Comparison of ENCODE assay signal across 8 cellular contexts in the genomic region with DNA sequence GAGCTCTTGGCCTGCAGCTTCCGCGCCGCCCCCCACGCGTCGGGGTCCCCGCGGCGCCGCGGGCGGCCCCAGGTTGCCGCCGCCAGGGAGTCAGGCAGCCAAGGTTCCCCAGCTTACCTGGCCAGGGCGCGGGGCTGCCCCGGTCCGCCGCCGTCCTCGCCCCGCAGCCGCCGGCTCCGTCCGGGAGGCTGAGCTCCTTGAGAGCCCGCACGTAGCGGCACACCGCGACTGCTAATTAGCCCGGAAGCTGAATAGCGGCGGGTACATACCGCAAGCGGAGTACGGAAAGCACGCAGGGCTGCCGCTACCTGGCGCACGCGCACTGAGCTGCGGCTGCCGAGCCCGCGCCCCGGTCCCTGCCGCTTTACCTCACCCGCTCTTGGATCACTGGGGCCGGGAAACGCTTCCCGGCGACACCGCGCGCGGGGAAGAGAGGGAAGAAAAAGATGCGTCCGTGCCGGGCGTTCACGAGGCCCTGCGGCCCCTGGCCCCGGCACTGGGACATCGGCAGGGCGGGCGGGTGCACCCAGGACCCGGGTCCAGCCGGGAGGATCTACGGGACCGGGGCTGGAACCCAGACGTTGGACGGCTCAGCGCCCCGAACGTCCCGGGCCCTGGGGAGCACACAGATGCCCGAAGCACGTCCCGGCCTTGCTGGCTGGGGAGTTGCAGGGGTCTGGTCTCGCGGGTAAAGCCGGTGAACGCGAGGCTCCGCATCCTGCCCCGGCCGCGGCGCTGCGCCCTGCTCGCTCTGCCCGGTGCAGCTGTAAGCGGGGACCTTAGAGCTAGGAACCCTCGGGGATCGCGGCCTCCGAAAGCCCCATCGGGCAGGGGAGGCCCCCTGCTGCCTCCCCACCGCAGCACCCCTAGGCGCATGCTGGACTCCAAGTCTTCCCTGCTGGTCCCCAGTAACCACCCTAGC. TPM values are rescaled to one million over a fixed set of nuclear protein-coding genes. Genes with fewer than 3 reads are reported as not detected.
DNase-seq lines count a peak whose midpoint lies in the region; ATAC-seq and TF ChIP-seq lines count a peak whose summit lies in the region.

A gene with protein sequence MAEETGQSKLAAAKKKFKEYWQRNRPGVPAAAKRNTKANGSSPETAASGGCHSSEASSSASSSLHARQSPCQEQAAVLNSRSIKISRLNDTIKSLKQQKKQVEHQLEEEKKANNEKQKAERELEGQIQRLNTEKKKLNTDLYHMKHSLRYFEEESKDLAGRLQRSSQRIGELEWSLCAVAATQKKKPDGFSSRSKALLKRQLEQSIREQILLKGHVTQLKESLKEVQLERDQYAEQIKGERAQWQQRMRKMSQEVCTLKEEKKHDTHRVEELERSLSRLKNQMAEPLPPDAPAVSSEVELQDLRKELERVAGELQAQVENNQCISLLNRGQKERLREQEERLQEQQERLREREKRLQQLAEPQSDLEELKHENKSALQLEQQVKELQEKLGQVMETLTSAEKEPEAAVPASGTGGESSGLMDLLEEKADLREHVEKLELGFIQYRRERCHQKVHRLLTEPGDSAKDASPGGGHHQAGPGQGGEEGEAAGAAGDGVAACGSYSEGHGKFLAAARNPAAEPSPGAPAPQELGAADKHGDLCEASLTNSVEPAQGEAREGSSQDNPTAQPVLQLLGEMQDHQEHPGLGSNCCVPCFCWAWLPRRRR (minus strand): TSS at position 253 of the 922 bp plus-strand sequence. CDS start 47,739 bp downstream, outside the sequence.

- POLR2A ChIA-PET in activated naive CD8-positive, alpha-beta T cell treated with anti-CD3 and anti-CD28 coated beads, Interleukin-2, amount 10 ng/mL, durations not matched to agents 7 days and 5 days (lab: Charles Lee) = interaction anchor here (1.0 to 3.1 kb wide), 10 partner anchors 69 to 386 kb away, joined by 3 to 27 read pairs (median 5); a partner anchor contains a TSS

- no peaks in the 10 kb centered on the region for H3K9me3 Mint-ChIP-seq in activated naive CD8-positive, alpha-beta T cell treated with anti-CD3 and anti-CD28 coated beads, Interleukin-2, amount 10 ng/mL, durations not matched to agents 7 days and 5 days
- no peaks in the 10 kb centered on the region for H3K9me3 Mint-ChIP-seq in progenitor cell of endocrine pancreas (ENCODE audit: low read depth)

- H2AFZ ChIP-seq in SU-DHL-6 (ENCODE audit: low read depth, low read length, severe bottlenecking) = peak within 1 kb of the TSS; percentile 100

- peaks cover 0 to 54% (median 18%) of the 10 kb centered on the region in 9 donors for H3K4me1 ChIP-seq in heart right ventricle

- peak within 1 kb of the TSS; percentile 61 for H3K4me2 ChIP-seq in SU-DHL-6 (ENCODE audit: low read depth, low read length, poor library complexity, severe bottlenecking)

- intact Hi-C loops in heart right ventricle (cut with DNase I) = loop anchor here in 6 of 10 donors (10.0 kb wide), 6 partner anchors 59 to 519 kb away; a partner anchor contains a TSS

- H3K79me2 ChIP-seq in SU-DHL-6 (ENCODE audit: insufficient read depth, low read length) = peaks cover 25% of the 10 kb centered on the region

- H3K9me3 ChIP-seq in KOPT-K1 (ENCODE audit: insufficient read depth, low read length, poor library complexity, severe bottlenecking) (no peaks in the 10 kb centered on the region), SU-DHL-6 (ENCODE audit: insufficient read depth, low read length) (no peaks in the 10 kb centered on the region), heart right ventricle (no peaks in the 10 kb centered on the region)

- DNase-seq in EL (peak; percentile 66), heart right ventricle (peak; percentile 23 to 66), progenitor cell of endocrine pancreas (ENCODE audit: low spot score, unreplicated experiment) (peak; percentile 68), ureter (ENCODE audit: low spot score) (peak; percentile 67)
- DNase-seq in activated naive CD8-positive, alpha-beta T cell treated with anti-CD3 and anti-CD28 coated beads, Interleukin-2, amount 10 ng/mL, durations not matched to agents 7 days and 5 days = peak; percentile 88

- H3K27ac ChIP-seq in KOPT-K1 (ENCODE audit: low read depth, low read length, poor library complexity, severe bottlenecking) (peak within 1 kb of the TSS; percentile 74), SU-DHL-6 (ENCODE audit: low read depth, low read length) (peak within 1 kb of the TSS; percentile 45; the same call in 1 of the 2 replicates), heart right ventricle (peak within 1 kb of the TSS in 9 of 10 donors; percentile 25 to 68 (median 49))

- TF ChIP-seq CTCF in SU-DHL-6 (IDR thresholded peaks at IDR 0.05; ENCODE audit: insufficient read depth, low read length, poor library complexity, severe bottlenecking) = no peak
- TF ChIP-seq CTCF in heart right ventricle (IDR thresholded peaks at IDR 0.05) = no peak
- TF ChIP-seq CTCF in progenitor cell of endocrine pancreas (IDR thresholded peaks at IDR 0.05; ENCODE audit: unreplicated experiment) = peak; percentile 8

- H3K4me3 ChIP-seq in SU-DHL-6 (ENCODE audit: insufficient read depth, low read length, poor library complexity, severe bottlenecking) = peak within 1 kb of the TSS; percentile 90
- peak within 1 kb of the TSS; percentile 44 to 90 (median 77) for H3K4me3 ChIP-seq in heart right ventricle

- peaks cover 31% of the 10 kb centered on the region for H3K4me1 Mint-ChIP-seq in activated naive CD8-positive, alpha-beta T cell treated with anti-CD3 and anti-CD28 coated beads, Interleukin-2, amount 10 ng/mL, durations not matched to agents 7 days and 5 days
- peaks cover 14% of the 10 kb centered on the region for H3K4me1 Mint-ChIP-seq in progenitor cell of endocrine pancreas (ENCODE audit: low read depth)

- peaks cover 6% of the 10 kb centered on the region for H3K36me3 Mint-ChIP-seq in activated naive CD8-positive, alpha-beta T cell treated with anti-CD3 and anti-CD28 coated beads, Interleukin-2, amount 10 ng/mL, durations not matched to agents 7 days and 5 days
- H3K36me3 Mint-ChIP-seq in progenitor cell of endocrine pancreas (ENCODE audit: insufficient read depth) = no peaks in the 10 kb centered on the region

- no peaks in the 10 kb centered on the region for H4K20me1 ChIP-seq in SU-DHL-6 (ENCODE audit: low read depth, low read length)

- no peaks in the 10 kb centered on the region for H3K27me3 ChIP-seq in SU-DHL-6 (ENCODE audit: low read length)
- peaks cover 0 to 34% (median 10%) of the 10 kb centered on the region in 7 donors for H3K27me3 ChIP-seq in heart right ventricle

- H3K4me3 Mint-ChIP-seq in activated naive CD8-positive, alpha-beta T cell treated with anti-CD3 and anti-CD28 coated beads, Interleukin-2, amount 10 ng/mL, durations not matched to agents 7 days and 5 days = peak within 1 kb of the TSS; percentile 92
- H3K4me3 Mint-ChIP-seq in progenitor cell of endocrine pancreas (ENCODE audit: low read depth) = peak within 1 kb of the TSS; percentile 82

- no peaks in the 10 kb centered on the region for H3F3A ChIP-seq in SU-DHL-6 (ENCODE audit: insufficient read depth)

- H3K9ac ChIP-seq in SU-DHL-6 (ENCODE audit: low read length) = peak within 1 kb of the TSS; percentile 97

- 1% methylated on average over 101 of the region's 101 CpGs for WGBS in heart right ventricle, 2 donors

- H3K36me3 ChIP-seq in KOPT-K1 (ENCODE audit: insufficient read depth, low read length) = no peaks in the 10 kb centered on the region
- H3K36me3 ChIP-seq in SU-DHL-6 (ENCODE audit: low read length) = no peaks in the 10 kb centered on the region
- no peaks in the 10 kb centered on the region for H3K36me3 ChIP-seq in heart right ventricle

- H3K27me3 Mint-ChIP-seq in activated naive CD8-positive, alpha-beta T cell treated with anti-CD3 and anti-CD28 coated beads, Interleukin-2, amount 10 ng/mL, durations not matched to agents 7 days and 5 days = peaks cover 24% of the 10 kb centered on the region
- H3K27me3 Mint-ChIP-seq in progenitor cell of endocrine pancreas = peaks cover 29% of the 10 kb centered on the region

- ATAC-seq in GM21786 (IDR thresholded peaks at IDR 0.05; ENCODE audit: unreplicated experiment) = peak; percentile 55
- peak; percentile 72 for ATAC-seq in activated naive CD8-positive, alpha-beta T cell treated with anti-CD3 and anti-CD28 coated beads, Interleukin-2, amount 10 ng/mL, durations not matched to agents 7 days and 5 days (ENCODE audit: low read depth)
- ATAC-seq in heart right ventricle = peak; percentile 50 to 75 (median 62)

- no peaks in the 10 kb centered on the region for H3K9me2 ChIP-seq in SU-DHL-6 (replicated peaks; ENCODE audit: insufficient read depth, low read length)

- peak within 1 kb of the TSS; percentile 90 for H3K27ac Mint-ChIP-seq in activated naive CD8-positive, alpha-beta T cell treated with anti-CD3 and anti-CD28 coated beads, Interleukin-2, amount 10 ng/mL, durations not matched to agents 7 days and 5 days
- peak within 1 kb of the TSS; percentile 59 for H3K27ac Mint-ChIP-seq in progenitor cell of endocrine pancreas

RNA-seq across cellular contexts. Expression of the gene that starts here (rescaled TPM):
- 100 to 1,000 TPM; 371 to 410 TPM for total RNA-seq in activated naive CD8-positive, alpha-beta T cell treated with anti-CD3 and anti-CD28 coated beads, Interleukin-2, amount 10 ng/mL, durations not matched to agents 7 days and 5 days
- total RNA-seq in heart right ventricle (10 to 100 TPM; 10.7 to 36.6 (median 21.4) TPM), progenitor cell of endocrine pancreas (104 and 123 TPM in 2 replicates), ureter (172 TPM)
- 10 to 100 TPM in 1 of 2 donors, 1 to 10 TPM in 1; 4.0 to 80.6 TPM for polyA plus RNA-seq in heart right ventricle

Comparison
In these comparisons a context has a peak if more than half of its experiments do, and no peak if none do; other contexts are left out.
1. Peak in every context shown above with its lines: DNase-seq, ATAC-seq, H3K4me3 ChIP-seq and H3K27ac ChIP-seq.